Comparison of ENCODE assay signal across 23 cellular contexts in genomic region chr10:132010484-132010883, GRCh38.
"Had no signal": no experiment of that assay in that cellular context is flagged by ENCODE, and none has a peak within 500 bp of the region (broad histone marks: within the 10 kb centered on the region; RNA-seq: fewer than 3 reads in every experiment).

No MANE protein-coding gene starts in this region.

- H3K4me3 Mint-ChIP-seq: activated T-cell treated with anti-CD3 and anti-CD28 coated beads, Interleukin-2, amount 50 U/mL, for 24 hours; activated T-helper 17 cell treated with anti-CD3 and anti-CD28 coated beads, Interleukin-2, amount 50 U/mL, for 72 hours; central memory CD8-positive, alpha-beta T cell; naive thymus-derived CD8-positive, alpha-beta T cell; neural progenitor cell; stimulated activated naive CD8-positive, alpha-beta T cell treated with anti-CD3 and anti-CD28 coated beads, Interleukin-15, Interleukin-2, amounts not matched to agents 100 ng/mL and 50 ng/mL, for 24 hours had no signal

- DNase-seq: activated CD4-positive, alpha-beta T cell treated with anti-CD3 and anti-CD28 coated beads, Interleukin-2, amount 50 U/mL, for 4 hours; activated CD8-positive, alpha-beta memory T cell treated with anti-CD3 and anti-CD28 coated beads for 24 hours; activated CD8-positive, alpha-beta memory T cell treated with anti-CD3 and anti-CD28 coated beads, Interleukin-2, amount 50 U/mL, for 4 hours; activated T-cell treated with anti-CD3 and anti-CD28 coated beads, Interleukin-2, amount 50 U/mL, for 24 hours; aorta; brain microvascular endothelial cell; effector memory CD4-positive, alpha-beta T cell; left colon; naive thymus-derived CD8-positive, alpha-beta T cell; retina; stimulated activated CD4-positive, alpha-beta T cell treated with anti-CD3 and anti-CD28 coated beads, Interleukin-12 subunit alpha, Interleukin-12 subunit beta, amount 100 ng/mL, for 4 hours; stimulated activated CD4-positive, alpha-beta T cell treated with anti-CD3 and anti-CD28 coated beads, Interleukin-4, amount 100 ng/mL, for 4 hours; T-helper 1 cell; transverse colon; uterus; WERI-Rb-1 had no signal

- H3K9ac ChIP-seq: neural progenitor cell had no signal

- H3K9me3 ChIP-seq: suprapubic skin, transverse colon, uterus had no signal

- H3K4me2 ChIP-seq: neural progenitor cell had no signal

- H2AFZ ChIP-seq: neural progenitor cell had no signal

- H3K36me3 ChIP-seq: brain microvascular endothelial cell, neural progenitor cell, suprapubic skin, transverse colon, uterus, WERI-Rb-1 had no signal

- H3K4me1 ChIP-seq: neural progenitor cell, suprapubic skin, transverse colon, uterus had no signal

- H3K4me1 Mint-ChIP-seq: activated T-helper 17 cell treated with anti-CD3 and anti-CD28 coated beads, Interleukin-2, amount 50 U/mL, for 72 hours; central memory CD8-positive, alpha-beta T cell had no signal

- H3K4me3 ChIP-seq: lung, neural progenitor cell, suprapubic skin, transverse colon, uterus had no signal

- H3K27me3 ChIP-seq: neural progenitor cell, suprapubic skin, uterus had no signal

- H3K36me3 Mint-ChIP-seq: neural progenitor cell had no signal

- H3K27ac ChIP-seq: brain microvascular endothelial cell, neural progenitor cell, suprapubic skin, uterus, WERI-Rb-1 had no signal

- H3K9me3 Mint-ChIP-seq: activated naive CD4-positive, alpha-beta T cell treated with anti-CD3 and anti-CD28 coated beads, Interleukin-2, amount 50 U/mL, for 72 hours; activated T-helper 17 cell treated with anti-CD3 and anti-CD28 coated beads, Interleukin-2, amount 50 U/mL, for 72 hours; central memory CD8-positive, alpha-beta T cell; neural progenitor cell had no signal

- H3K27ac Mint-ChIP-seq: activated T-cell treated with anti-CD3 and anti-CD28 coated beads, Interleukin-2, amount 50 U/mL, for 24 hours; activated T-helper 17 cell treated with anti-CD3 and anti-CD28 coated beads, Interleukin-2, amount 50 U/mL, for 72 hours; naive thymus-derived CD8-positive, alpha-beta T cell; neural progenitor cell; stimulated activated naive CD8-positive, alpha-beta T cell treated with anti-CD3 and anti-CD28 coated beads, Interleukin-15, Interleukin-2, amounts not matched to agents 100 ng/mL and 50 ng/mL, for 24 hours had no signal

- ATAC-seq: activated naive CD4-positive, alpha-beta T cell treated with anti-CD3 and anti-CD28 coated beads, Interleukin-2, amount 50 U/mL, for 72 hours; activated T-helper 17 cell treated with anti-CD3 and anti-CD28 coated beads, Interleukin-2, amount 50 U/mL, for 72 hours; left colon; naive thymus-derived CD8-positive, alpha-beta T cell had no signal
